Comparison of ENCODE assay signal across 1 cellular context in genomic region chr3:64268926-64269325, GRCh38.
TF ChIP-seq lines count a peak whose summit lies in the region.

No MANE protein-coding gene starts in this region.

TF ChIP-seq in IMR-90, 13 proteins besides CTCF, POLR2A, EP300 and RAD21:
- TF ChIP-seq MAZ (IDR thresholded peaks at IDR 0.05; ENCODE audit: borderline replicate concordance, low read depth, low read length): no peak
- no peak for TF ChIP-seq NFE2L2 (IDR thresholded peaks at IDR 0.05; ENCODE audit: low read depth, low read length)
- no peak for TF ChIP-seq SMC3 (IDR thresholded peaks at IDR 0.05; ENCODE audit: low read depth, low read length)
- TF ChIP-seq MAFK (IDR thresholded peaks at IDR 0.05; ENCODE audit: low read depth, low read length): no peak
- TF ChIP-seq RCOR1 (IDR thresholded peaks at IDR 0.05; ENCODE audit: insufficient replicate concordance, low read length): no peak
- no peak for TF ChIP-seq ELK1 (IDR thresholded peaks at IDR 0.05; ENCODE audit: borderline replicate concordance, low read depth, low read length)
- TF ChIP-seq CEBPB (IDR thresholded peaks at IDR 0.05; ENCODE audit: low read depth, low read length): no peak
- TF ChIP-seq BHLHE40 (IDR thresholded peaks at IDR 0.05; ENCODE audit: low read depth, low read length): no peak
- no peak for TF ChIP-seq MXI1 (IDR thresholded peaks at IDR 0.05; ENCODE audit: borderline replicate concordance, low read depth, low read length)
- TF ChIP-seq CHD1 (IDR thresholded peaks at IDR 0.05; ENCODE audit: low read depth, low read length): no peak
- no peak for TF ChIP-seq RFX5 (IDR thresholded peaks at IDR 0.05; ENCODE audit: low read depth, low read length)
- TF ChIP-seq FOS (IDR thresholded peaks at IDR 0.05; ENCODE audit: low read depth, low read length): no peak
- TF ChIP-seq USF2 (IDR thresholded peaks at IDR 0.05; ENCODE audit: low read depth, low read length): no peak
